Comparison of ENCODE assay signal across 10 cellular contexts in genomic region chr12:121932176-121932536, GRCh38. TPM values are rescaled to one million over a fixed set of nuclear protein-coding genes. Genes with fewer than 3 reads are reported as not detected.
DNase-seq lines count a peak whose midpoint lies in the region; ATAC-seq and TF ChIP-seq lines count a peak whose summit lies in the region.
"Had no signal": no experiment of that assay in that cellular context is flagged by ENCODE, and none has a peak within 500 bp of the region (broad histone marks: within the 10 kb centered on the region; RNA-seq: fewer than 3 reads in every experiment).

No MANE protein-coding gene starts in this region.

- TF ChIP-seq POLR2A in uterus (IDR thresholded peaks at IDR 0.05), result no peak

- intact Hi-C loops in uterus (cut with DNase I; ENCODE audit: low total_unique reads), result no loop called here

- peak overlapping the region in 5 of 11 experiments; percentile 7 to 53 (median 42); a peak in 6 of 22 replicates for H3K9ac ChIP-seq in BLaER1 treated with 17β-estradiol and CSF1 and Interleukin-3, amounts not matched to agents 10 nM and 100 nM
- H3K9ac ChIP-seq: GM23248 had no signal

- ATAC-seq in GM21529 (IDR thresholded peaks at IDR 0.05; ENCODE audit: unreplicated experiment) (no peak), GM18870 (IDR thresholded peaks at IDR 0.05; ENCODE audit: unreplicated experiment) (no peak)

- no peaks in the 10 kb centered on the region for H3K9me2 ChIP-seq in hepatocyte (replicated peaks; ENCODE audit: insufficient read depth)

- DNase-seq in endothelial cell (ENCODE audit: low spot score) (no peak), nephron progenitor cell (no peak), uterus (no peak), hepatocyte (ENCODE audit: low spot score) (no peak)
- DNase-seq: BE2C, GM23248, H9 had no signal

- H2AFZ ChIP-seq in hepatocyte, result no peak overlapping the region
- H2AFZ ChIP-seq: GM23248 had no signal

- H3K4me1 ChIP-seq in BLaER1 treated with 17β-estradiol and CSF1 and Interleukin-3, amounts not matched to agents 10 nM and 100 nM, result peaks cover 28 to 64% (median 53%) of the 10 kb centered on the region in 10 experiments
- H3K4me1 ChIP-seq in uterus, result no peaks in the 10 kb centered on the region
- no peaks in the 10 kb centered on the region for H3K4me1 ChIP-seq in hepatocyte (ENCODE audit: insufficient read depth)
- H3K4me1 ChIP-seq: BE2C had no signal

- H3K27me3 Mint-ChIP-seq in endothelial cell (ENCODE audit: unreplicated experiment) (peaks cover 2% of the 10 kb centered on the region), nephron progenitor cell (ENCODE audit: low read depth, poor library complexity) (peaks cover 3% of the 10 kb centered on the region)

- WGBS in hepatocyte (ENCODE audit: low lambda C conversion rate, missing lambda C conversion rate), result 91% methylated on average over 3 of the region's 3 CpGs

- H3K36me3 ChIP-seq in BLaER1 treated with 17β-estradiol and CSF1 and Interleukin-3, amounts not matched to agents 10 nM and 100 nM, result peaks cover 0 to 11% (median 3%) of the 10 kb centered on the region in 11 experiments; a peak in 9 of 22 replicates
- H3K36me3 ChIP-seq in uterus (no peaks in the 10 kb centered on the region), hepatocyte (replicated peaks; ENCODE audit: insufficient read depth, low read depth) (no peaks in the 10 kb centered on the region)
- H3K36me3 ChIP-seq: BE2C had no signal

- H3K4me3 ChIP-seq in BLaER1 treated with 17β-estradiol and CSF1 and Interleukin-3, amounts not matched to agents 10 nM and 100 nM, result peak overlapping the region in 3 of 10 experiments; percentile 35 to 41 (median 41); a peak in 3 of 20 replicates
- no peak overlapping the region for H3K4me3 ChIP-seq in uterus
- H3K4me3 ChIP-seq in hepatocyte, result no peak overlapping the region
- H3K4me3 ChIP-seq: GM23248 had no signal

- peak overlapping the region; percentile 7 for H3K27ac Mint-ChIP-seq in endothelial cell (ENCODE audit: unreplicated experiment)
- peak overlapping the region; percentile 74 for H3K27ac Mint-ChIP-seq in nephron progenitor cell

- H3K9me3 ChIP-seq in BLaER1 treated with 17β-estradiol and CSF1 and Interleukin-3, amounts not matched to agents 10 nM and 100 nM (replicated peaks in 1 of 11), result peaks cover 2 to 7% (median 5%) of the 10 kb centered on the region in 11 experiments; a peak in 15 of 22 replicates
- H3K9me3 ChIP-seq in uterus (no peaks in the 10 kb centered on the region), hepatocyte (ENCODE audit: low read depth) (no peaks in the 10 kb centered on the region)
- H3K9me3 ChIP-seq: BE2C had no signal

- H3K79me2 ChIP-seq in hepatocyte, result no peaks in the 10 kb centered on the region

- peak overlapping the region; percentile 1 for H3K4me3 Mint-ChIP-seq in endothelial cell (ENCODE audit: unreplicated experiment)
- H3K4me3 Mint-ChIP-seq in nephron progenitor cell, result no peak overlapping the region
- H3K4me3 Mint-ChIP-seq: H9 had no signal

- no peaks in the 10 kb centered on the region for H3K27me3 ChIP-seq in BLaER1 treated with 17β-estradiol and CSF1 and Interleukin-3, amounts not matched to agents 10 nM and 100 nM
- H3K27me3 ChIP-seq in uterus, result no peaks in the 10 kb centered on the region
- no peaks in the 10 kb centered on the region for H3K27me3 ChIP-seq in hepatocyte
- H3K27me3 ChIP-seq: BE2C had no signal

- peak overlapping the region in 8 of 11 experiments; percentile 48 to 81 (median 66); a peak in 17 of 22 replicates for H3K4me2 ChIP-seq in BLaER1 treated with 17β-estradiol and CSF1 and Interleukin-3, amounts not matched to agents 10 nM and 100 nM
- no peak overlapping the region for H3K4me2 ChIP-seq in hepatocyte

- TF ChIP-seq CTCF in endothelial cell (IDR thresholded peaks at IDR 0.05; ENCODE audit: unreplicated experiment), result no peak
- TF ChIP-seq CTCF in nephron progenitor cell (IDR thresholded peaks at IDR 0.05), result no peak
- no peak for TF ChIP-seq CTCF in uterus (IDR thresholded peaks at IDR 0.05)
- no peak for TF ChIP-seq CTCF in hepatocyte (IDR thresholded peaks at IDR 0.05; ENCODE audit: poor library complexity)

- H3K36me3 Mint-ChIP-seq in endothelial cell (ENCODE audit: low read depth, unreplicated experiment) (peaks cover 13% of the 10 kb centered on the region), nephron progenitor cell (ENCODE audit: low read depth) (peaks cover 30% of the 10 kb centered on the region)

- H3K9me3 Mint-ChIP-seq in endothelial cell (ENCODE audit: unreplicated experiment) (no peaks in the 10 kb centered on the region), nephron progenitor cell (peaks cover 10% of the 10 kb centered on the region)

- peaks cover 21% of the 10 kb centered on the region for H3K4me1 Mint-ChIP-seq in endothelial cell (ENCODE audit: unreplicated experiment)
- peaks cover 52% of the 10 kb centered on the region for H3K4me1 Mint-ChIP-seq in nephron progenitor cell

- H4K20me1 ChIP-seq in BLaER1 treated with 17β-estradiol and CSF1 and Interleukin-3, amounts not matched to agents 10 nM and 100 nM, result no peaks in the 10 kb centered on the region
- no peaks in the 10 kb centered on the region for H4K20me1 ChIP-seq in hepatocyte (ENCODE audit: insufficient read depth, poor library complexity, severe bottlenecking)

- H3K27ac ChIP-seq in BLaER1 treated with 17β-estradiol and CSF1 and Interleukin-3, amounts not matched to agents 10 nM and 100 nM, result peak overlapping the region in 9 of 11 experiments; percentile 10 to 75 (median 69); a peak in 14 of 22 replicates
- H3K27ac ChIP-seq in uterus, result peak overlapping the region; percentile 60 to 61
- H3K27ac ChIP-seq in hepatocyte, result no peak overlapping the region
- H3K27ac ChIP-seq: GM23248 had no signal

RNA-seq across cellular contexts. Expression of gene CFAP251, which starts 13.8 kb away (rescaled TPM):
- 0.80 TPM for total RNA-seq in endothelial cell (ENCODE audit: unreplicated experiment)
- 100 to 1,000 TPM in 1 of 4 donors, 10 to 100 TPM in 2, 1 to 10 TPM in 1; 5.9 to 135 (median 12.7) TPM for total RNA-seq in uterus
- 1.6 and 3.7 TPM in 2 replicates for total RNA-seq in hepatocyte
- 3.0 and 8.5 TPM in 2 replicates for polyA plus RNA-seq in hepatocyte

RNA-seq across cellular contexts. Expression of gene PSMD9, which starts 43.6 kb away (rescaled TPM):
- 34.0 TPM for total RNA-seq in endothelial cell (ENCODE audit: unreplicated experiment)
- 100 to 1,000 TPM in 1 of 4 donors, 10 to 100 TPM in 2, 1 to 10 TPM in 1; 2.4 to 312 (median 46.0) TPM for total RNA-seq in uterus
- total RNA-seq in hepatocyte, result 61.4 and 106 TPM in 2 replicates
- polyA plus RNA-seq in hepatocyte, result 105 and 114 TPM in 2 replicates
